Comparison of ENCODE assay signal across 1 cellular context in genomic region chr2:173193925-173194324, GRCh38.
TF ChIP-seq lines count a peak whose summit lies in the region.

No MANE protein-coding gene starts in this region.

TF ChIP-seq in GM23338, 12 proteins besides CTCF, POLR2A, EP300 and RAD21 (continued from another document):
- TF ChIP-seq ZNF462 (CRISPR knock-in tag; IDR thresholded peaks at IDR 0.05), result no peak
- no peak for TF ChIP-seq JUNB (IDR thresholded peaks at IDR 0.05; ENCODE audit: unreplicated experiment)
- TF ChIP-seq STAT1 (IDR thresholded peaks at IDR 0.05; ENCODE audit: unreplicated experiment), result no peak
- TF ChIP-seq EZH2 (IDR thresholded peaks at IDR 0.05; ENCODE audit: low read depth, unreplicated experiment), result no peak
- TF ChIP-seq ZNF114 (CRISPR knock-in tag; IDR thresholded peaks at IDR 0.05), result no peak
- TF ChIP-seq EZH2phosphoT487 (IDR thresholded peaks at IDR 0.05; ENCODE audit: unreplicated experiment), result no peak
- TF ChIP-seq ETS1 (IDR thresholded peaks at IDR 0.05), result no peak
- no peak for TF ChIP-seq REST (IDR thresholded peaks at IDR 0.05; ENCODE audit: unreplicated experiment)
- no peak for TF ChIP-seq POLR2AphosphoS5 (IDR thresholded peaks at IDR 0.05; ENCODE audit: low read depth)
- no peak for TF ChIP-seq ZNF331 (CRISPR knock-in tag; IDR thresholded peaks at IDR 0.05; ENCODE audit: low read depth)
- TF ChIP-seq NANOG (IDR thresholded peaks at IDR 0.05; ENCODE audit: borderline replicate concordance), result no peak
TF ChIP-seq in GM23338: peak in this region for 0.
